ENCODE assay signal across 10 cellular contexts in genomic region chr13:72651196-72651595, GRCh38.
DNase-seq lines count a peak whose midpoint lies in the region; ATAC-seq and TF ChIP-seq lines count a peak whose summit lies in the region.
"Had no signal": no experiment of that assay in that cellular context is flagged by ENCODE, and none has a peak within 500 bp of the region (broad histone marks: within the 10 kb centered on the region; RNA-seq: fewer than 3 reads in every experiment).

No MANE protein-coding gene starts in this region.

- peaks cover 4% of the 10 kb centered on the region for H3K36me3 Mint-ChIP-seq in glutamatergic neuron (ENCODE audit: unreplicated experiment)
- H3K36me3 Mint-ChIP-seq: CD4-positive, alpha-beta memory T cell had no signal

- WGBS in suprapubic skin = 39% methylated on average over 5 of the region's 5 CpGs

- intact Hi-C loops in Panc1 (cut with micrococcal nuclease; ENCODE audit: unreplicated experiment) = no loop called here

- TF ChIP-seq POLR2A in suprapubic skin (IDR thresholded peaks at IDR 0.05) = no peak

- TF ChIP-seq CTCF in AG04450 (IDR thresholded peaks at IDR 0.05; ENCODE audit: low read depth, low read length) (peak; percentile 9; the same call in 1 of the 2 replicates), Panc1 (IDR thresholded peaks at IDR 0.05) (peak; percentile 25; the same call in 1 of the 2 replicates), glutamatergic neuron (IDR thresholded peaks at IDR 0.05; ENCODE audit: partially characterized antibody, unreplicated experiment) (peak; percentile 42), suprapubic skin (IDR thresholded peaks at IDR 0.05) (no peak)

- H3K4me3 Mint-ChIP-seq in glutamatergic neuron (ENCODE audit: unreplicated experiment) = no peak overlapping the region
- H3K4me3 Mint-ChIP-seq: CD4-positive, alpha-beta memory T cell; T-helper 2 cell treated with Interferon-gamma antibody and Interleukin-4, amounts not matched to agents 5 μg/mL and 100 μg/mL, for 36 hours had no signal

- H3K4me1 Mint-ChIP-seq in glutamatergic neuron (ENCODE audit: low read depth, unreplicated experiment) = peaks cover 5% of the 10 kb centered on the region
- H3K4me1 Mint-ChIP-seq: CD4-positive, alpha-beta memory T cell had no signal

- H3K27ac ChIP-seq in AG04450 (ENCODE audit: low read depth, low read length) (no peak overlapping the region), Panc1 (ENCODE audit: low read length) (no peak overlapping the region), suprapubic skin (no peak overlapping the region)

- POLR2A ChIA-PET in AG04450 (lab: Yijun Ruan, JAX) (no interaction called here), Panc1 (lab: Charles Lee) (no interaction called here)

- in situ Hi-C loops in Panc1 (cut with HindIII; ENCODE audit: low pct_unique_long_range_greater_than_20kb, low sequenced_read_pairs) = no loop called here

- no peaks in the 10 kb centered on the region for H3K27me3 ChIP-seq in AG04450 (ENCODE audit: control insufficient read depth, insufficient read depth, low read length)
- H3K27me3 ChIP-seq in Panc1 (ENCODE audit: control insufficient read depth, insufficient read depth, low read length) = no peaks in the 10 kb centered on the region
- peaks cover 6% of the 10 kb centered on the region for H3K27me3 ChIP-seq in suprapubic skin

- peak overlapping the region; percentile 83 for H3K27ac Mint-ChIP-seq in glutamatergic neuron (ENCODE audit: unreplicated experiment)
- H3K27ac Mint-ChIP-seq: CD4-positive, alpha-beta memory T cell; T-helper 2 cell treated with Interferon-gamma antibody and Interleukin-4, amounts not matched to agents 5 μg/mL and 100 μg/mL, for 36 hours had no signal

- H3K27me3 Mint-ChIP-seq in glutamatergic neuron (ENCODE audit: unreplicated experiment) = no peaks in the 10 kb centered on the region

- no TSS peak for BruUV-seq in Panc1 (replicated peaks; lab: Mats Ljungman, UMichigan)

- no peaks in the 10 kb centered on the region for H3K4me1 ChIP-seq in Panc1 (ENCODE audit: control insufficient read depth, insufficient read depth, low read length)
- H3K4me1 ChIP-seq in suprapubic skin = no peaks in the 10 kb centered on the region

- ATAC-seq in HG03432 (IDR thresholded peaks at IDR 0.05; ENCODE audit: unreplicated experiment) (peak; percentile 65), Panc1 (no peak)

- H3K36me3 ChIP-seq in Panc1 (ENCODE audit: control insufficient read depth, insufficient read depth, low read length) = no peaks in the 10 kb centered on the region
- no peaks in the 10 kb centered on the region for H3K36me3 ChIP-seq in suprapubic skin

- H3K9me3 ChIP-seq in AG04450 (ENCODE audit: control insufficient read depth, insufficient read depth, low read length) = no peaks in the 10 kb centered on the region
- H3K9me3 ChIP-seq in Panc1 (ENCODE audit: control insufficient read depth, insufficient read depth, low read depth, low read length) = no peaks in the 10 kb centered on the region
- H3K9me3 ChIP-seq in suprapubic skin = no peaks in the 10 kb centered on the region

- H3K4me3 ChIP-seq in AG04450 (ENCODE audit: low read depth, low read length) = no peak overlapping the region
- H3K4me3 ChIP-seq in Panc1 (ENCODE audit: low read depth in 2 of 2, low read length in 2 of 2) = no peak overlapping the region
- H3K4me3 ChIP-seq in suprapubic skin = no peak overlapping the region

- DNase-seq in AG04450 (ENCODE audit: low read depth, low spot score) (no peak), Panc1 (ENCODE audit: low read depth, low spot score) (no peak), glutamatergic neuron (no peak), suprapubic skin (ENCODE audit: low spot score in 2 of 2) (no peak), GM19238 (ENCODE audit: insufficient read length, low spot score) (no peak)
- no peak for DNase-seq in activated effector memory CD4-positive, alpha-beta T cell treated with anti-CD3 and anti-CD28 coated beads, Interleukin-2, amount 50 U/mL, for 16 hours
- no peak for DNase-seq in activated naive CD4-positive, alpha-beta T cell (lab: John Stamatoyannopoulos, UW)
- DNase-seq: CD4-positive, alpha-beta memory T cell had no signal

- CTCF ChIA-PET in AG04450 (lab: Charles Lee) (no interaction called here), Panc1 (lab: Charles Lee) (no interaction called here)

- no peak for TF ChIP-seq EP300 in suprapubic skin (IDR thresholded peaks at IDR 0.05)

- H3K9me3 Mint-ChIP-seq in glutamatergic neuron (ENCODE audit: unreplicated experiment) = no peaks in the 10 kb centered on the region
- H3K9me3 Mint-ChIP-seq: T-helper 2 cell treated with Interferon-gamma antibody and Interleukin-4, amounts not matched to agents 5 μg/mL and 100 μg/mL, for 36 hours had no signal

Comparison
In these comparisons a context has a peak if more than half of its experiments do, and no peak if none do; other contexts are left out.
1. CTCF ChIP-seq: peak in AG04450 (single experiment), Panc1 (single experiment) and glutamatergic neuron (single experiment); none in suprapubic skin (0 of 2).